Comparison of ENCODE assay signal across 10 cellular contexts in genomic region chr21:35925497-35925896, GRCh38.
DNase-seq lines count a peak whose midpoint lies in the region; ATAC-seq, FAIRE-seq and TF ChIP-seq lines count a peak whose summit lies in the region.
"Had no signal": no experiment of that assay in that cellular context is flagged by ENCODE, and none has a peak within 500 bp of the region (broad histone marks: within the 10 kb centered on the region; RNA-seq: fewer than 3 reads in every experiment).

No MANE protein-coding gene starts in this region.

- H3K27me3 Mint-ChIP-seq in activated T-cell treated with anti-CD3 and anti-CD28 coated beads, Interleukin-2, amount 50 U/mL, for 72 hours (ENCODE audit: low read depth) = peaks cover 32% of the 10 kb centered on the region
- H3K27me3 Mint-ChIP-seq in activated T-cell treated with anti-CD3 and anti-CD28 coated beads, Interleukin-2, amount 50 U/mL, for 24 hours = peaks cover 62% of the 10 kb centered on the region

- H3K4me3 ChIP-seq in kidney (ENCODE audit: low read length in 2 of 2) = no peak overlapping the region

- no peak overlapping the region for H3K27ac ChIP-seq in kidney (ENCODE audit: low read depth in 2 of 2, low read length in 2 of 2)
- H3K27ac ChIP-seq: HL-60 had no signal

- no peaks in the 10 kb centered on the region for H3K4me1 ChIP-seq in kidney (ENCODE audit: control insufficient read depth in 1 of 2, insufficient read depth in 1 of 2, low read depth in 1 of 2, low read length in 2 of 2)

- no peak for TF ChIP-seq CTCF in kidney (IDR thresholded peaks at IDR 0.05; ENCODE audit: borderline replicate concordance, extremely low read depth, insufficient read depth)

- no peaks in the 10 kb centered on the region for H3K9me3 ChIP-seq in kidney (ENCODE audit: control insufficient read depth in 1 of 2, low read length in 2 of 2)

- no peaks in the 10 kb centered on the region for H3K9me3 Mint-ChIP-seq in activated T-cell treated with anti-CD3 and anti-CD28 coated beads, Interleukin-2, amount 50 U/mL, for 72 hours
- no peaks in the 10 kb centered on the region for H3K9me3 Mint-ChIP-seq in activated T-cell treated with anti-CD3 and anti-CD28 coated beads, Interleukin-2, amount 50 U/mL, for 24 hours

- H3K27ac Mint-ChIP-seq in activated T-cell treated with anti-CD3 and anti-CD28 coated beads, Interleukin-2, amount 50 U/mL, for 72 hours = no peak overlapping the region
- no peak overlapping the region for H3K27ac Mint-ChIP-seq in activated T-cell treated with anti-CD3 and anti-CD28 coated beads, Interleukin-2, amount 50 U/mL, for 24 hours
- H3K27ac Mint-ChIP-seq: CD4-positive, CD25-positive, alpha-beta regulatory T cell had no signal

- no peak overlapping the region for H3K4me3 Mint-ChIP-seq in activated T-cell treated with anti-CD3 and anti-CD28 coated beads, Interleukin-2, amount 50 U/mL, for 72 hours
- H3K4me3 Mint-ChIP-seq in activated T-cell treated with anti-CD3 and anti-CD28 coated beads, Interleukin-2, amount 50 U/mL, for 24 hours = no peak overlapping the region
- H3K4me3 Mint-ChIP-seq: CD4-positive, CD25-positive, alpha-beta regulatory T cell had no signal

- H3K36me3 ChIP-seq in kidney (ENCODE audit: control insufficient read depth in 1 of 2, insufficient read depth in 2 of 2, low read length in 2 of 2) = no peaks in the 10 kb centered on the region

- ATAC-seq in activated T-cell treated with anti-CD3 and anti-CD28 coated beads, Interleukin-2, amount 50 U/mL, for 72 hours (replicated peaks in 1 of 2) = peak; percentile 55 to 73
- no peak for ATAC-seq in GM21381 (IDR thresholded peaks at IDR 0.05; ENCODE audit: unreplicated experiment)
- ATAC-seq in HG02870 (IDR thresholded peaks at IDR 0.05; ENCODE audit: unreplicated experiment) = no peak
- no peak for ATAC-seq in GM21515 (IDR thresholded peaks at IDR 0.05; ENCODE audit: unreplicated experiment)

- DNase-seq in activated T-cell treated with anti-CD3 and anti-CD28 coated beads, Interleukin-2, amount 50 U/mL, for 72 hours = no peak
- DNase-seq in activated T-cell treated with anti-CD3 and anti-CD28 coated beads, Interleukin-2, amount 50 U/mL, for 24 hours = no peak
- DNase-seq in UCSD-AML1 (lab: John Stamatoyannopoulos, UW; ENCODE audit: unreplicated experiment) (peak; percentile 63), kidney (peak; percentile 77), urothelium cell line (ENCODE audit: low spot score) (peak; percentile 12)

- no peak overlapping the region for H3K9ac ChIP-seq in kidney (ENCODE audit: low read length in 2 of 2)

- no peak for FAIRE-seq in kidney (lab: Jason Lieb, UNC)
- FAIRE-seq in urothelium cell line (lab: Jason Lieb, UNC) = no peak

- intact Hi-C loops in kidney (cut with DNase I) = no loop called here

- no peaks in the 10 kb centered on the region for H3K36me3 Mint-ChIP-seq in activated T-cell treated with anti-CD3 and anti-CD28 coated beads, Interleukin-2, amount 50 U/mL, for 72 hours (ENCODE audit: insufficient read depth in 2 of 2)
- no peaks in the 10 kb centered on the region for H3K36me3 Mint-ChIP-seq in activated T-cell treated with anti-CD3 and anti-CD28 coated beads, Interleukin-2, amount 50 U/mL, for 24 hours (ENCODE audit: low read depth)
- H3K36me3 Mint-ChIP-seq: CD4-positive, CD25-positive, alpha-beta regulatory T cell had no signal

- no peaks in the 10 kb centered on the region for H3K4me1 Mint-ChIP-seq in activated T-cell treated with anti-CD3 and anti-CD28 coated beads, Interleukin-2, amount 50 U/mL, for 72 hours (ENCODE audit: low read depth)
- H3K4me1 Mint-ChIP-seq in activated T-cell treated with anti-CD3 and anti-CD28 coated beads, Interleukin-2, amount 50 U/mL, for 24 hours (ENCODE audit: low read depth) = peaks cover 2% of the 10 kb centered on the region
- H3K4me1 Mint-ChIP-seq: CD4-positive, CD25-positive, alpha-beta regulatory T cell had no signal

Comparison
In these comparisons a context has a peak if more than half of its experiments do, and no peak if none do; other contexts are left out.
1. ATAC-seq: peak in activated T-cell treated with anti-CD3 and anti-CD28 coated beads, Interleukin-2, amount 50 U/mL, for 72 hours (2 of 2); none in GM21381 (single experiment), HG02870 (single experiment) and GM21515 (single experiment).
2. DNase-seq: peak in UCSD-AML1 (single experiment), kidney (single experiment) and urothelium cell line (single experiment); none in activated T-cell treated with anti-CD3 and anti-CD28 coated beads, Interleukin-2, amount 50 U/mL, for 72 hours (0 of 2) and activated T-cell treated with anti-CD3 and anti-CD28 coated beads, Interleukin-2, amount 50 U/mL, for 24 hours (single experiment).